ENCODE assay signal across 8 cellular contexts in genomic region chr1:200042437-200043329, GRCh38. TPM values are rescaled to one million over a fixed set of nuclear protein-coding genes. Genes with fewer than 3 reads are reported as not detected.
DNase-seq lines count a peak whose midpoint lies in the region; ATAC-seq and TF ChIP-seq lines count a peak whose summit lies in the region.

No MANE protein-coding gene starts in this region.

- DNase-seq in Right ventricle myocardium superior (no peak), Right ventricle myocardium inferior (ENCODE audit: missing footprints) (no peak), choroid plexus epithelial cell (ENCODE audit: low read depth) (no peak), mucosa of gallbladder (ENCODE audit: low spot score) (peak; percentile 65), uterus (no peak)

- TF ChIP-seq CTCF in choroid plexus epithelial cell (conservative IDR thresholded peaks at IDR 0.05; ENCODE audit: low read depth, low read length) (no peak), uterus (IDR thresholded peaks at IDR 0.05) (no peak)

- ATAC-seq in Right ventricle myocardium superior (ENCODE audit: poor library complexity) (peak; percentile 11), Right ventricle myocardium inferior (no peak), GM21528 (IDR thresholded peaks at IDR 0.05; ENCODE audit: low FRiP score, unreplicated experiment) (no peak), GM21529 (IDR thresholded peaks at IDR 0.05; ENCODE audit: unreplicated experiment) (no peak), HG02885 (IDR thresholded peaks at IDR 0.05; ENCODE audit: poor library complexity, unreplicated experiment) (no peak)

- intact Hi-C loops in Right ventricle myocardium superior (cut with DNase I) (no loop called here), Right ventricle myocardium inferior (cut with DNase I) (no loop called here), uterus (cut with DNase I; ENCODE audit: low total_unique reads) (no loop called here)

- no peaks in the 10 kb centered on the region for H3K9me3 ChIP-seq in uterus

- peaks cover 0 to 7% of the 10 kb centered on the region in 2 donors for H3K4me1 ChIP-seq in uterus

- no peak for TF ChIP-seq POLR2A in uterus (IDR thresholded peaks at IDR 0.05)

- no peaks in the 10 kb centered on the region for H3K36me3 ChIP-seq in uterus

- H3K4me3 ChIP-seq in choroid plexus epithelial cell (ENCODE audit: low read depth, low read length), result peak overlapping the region; percentile 49
- peak overlapping the region; percentile 10 to 23 for H3K4me3 ChIP-seq in uterus

- peak overlapping the region; percentile 66 to 83 for H3K27ac ChIP-seq in uterus

- H3K27me3 ChIP-seq in uterus, result peaks cover 0 to 62% of the 10 kb centered on the region in 2 donors

RNA-seq across cellular contexts. Expression of gene NR5A2, which starts 15.2 kb away (rescaled TPM):
- 1.7 TPM for total RNA-seq in Right ventricle myocardium superior
- 1.6 TPM for total RNA-seq in Right ventricle myocardium inferior
- total RNA-seq in mucosa of gallbladder, result 49.0 TPM
- 10 to 100 TPM in 2 of 4 donors, 1 to 10 TPM in 2; 5.0 to 21.5 (median 11.8) TPM for total RNA-seq in uterus
